Comparison of ENCODE assay signal across 22 cellular contexts in genomic region chr5:127505819-127506218, GRCh38. TPM values are rescaled to one million over a fixed set of nuclear protein-coding genes. Genes with fewer than 3 reads are reported as not detected.
DNase-seq lines count a peak whose midpoint lies in the region; ATAC-seq, FAIRE-seq and TF ChIP-seq lines count a peak whose summit lies in the region.
"Had no signal": no experiment of that assay in that cellular context is flagged by ENCODE, and none has a peak within 500 bp of the region (broad histone marks: within the 10 kb centered on the region; RNA-seq: fewer than 3 reads in every experiment).

No MANE protein-coding gene starts in this region.

- FAIRE-seq in HTR-8/SVneo (lab: Jason Lieb, UNC), result no peak
- FAIRE-seq: D721Med, GM12891, GM18507, H1 had no signal

- intact Hi-C loops in lower lobe of right lung (cut with DNase I), result no loop called here
- intact Hi-C loops in mammary epithelial cell (cut with micrococcal nuclease), result no loop called here

- DNase-seq in AML-193 (lab: John Stamatoyannopoulos, UW) (peak; percentile 65 to 68), CD1c-positive myeloid dendritic cell (ENCODE audit: extremely low spot score) (peak; percentile 46), OCI-M1 (lab: John Stamatoyannopoulos, UW) (peak; percentile 13), lower lobe of right lung (no peak), HTR-8/SVneo (ENCODE audit: insufficient read length, low spot score) (no peak), mammary epithelial cell (no peak), GM19240 (ENCODE audit: insufficient read length, low spot score) (no peak)
- DNase-seq: CD4-positive, alpha-beta T cell; CD8-positive, alpha-beta memory T cell; DMS 273 treated with DMSO at 0.1 percent for 48 hours; DMS79; EL; GDM1; H7; HCEC 1CT had no signal

- H3K4me1 ChIP-seq in lower lobe of right lung, result no peaks in the 10 kb centered on the region
- no peaks in the 10 kb centered on the region for H3K4me1 ChIP-seq in mammary epithelial cell (ENCODE audit: insufficient read depth, low read length)
- H3K4me1 ChIP-seq: BLaER1 had no signal

- ATAC-seq in lower lobe of right lung, result peak; percentile 11 to 59
- ATAC-seq in HG03432 (IDR thresholded peaks at IDR 0.05; ENCODE audit: unreplicated experiment), result no peak

- H3K27me3 ChIP-seq in lower lobe of right lung (ENCODE audit: low read depth), result no peaks in the 10 kb centered on the region
- H3K27me3 ChIP-seq in mammary epithelial cell (ENCODE audit: insufficient read depth, low read length), result peaks cover 10% of the 10 kb centered on the region
- H3K27me3 ChIP-seq: BLaER1 had no signal

- no peaks in the 10 kb centered on the region for H3K9me3 ChIP-seq in lower lobe of right lung
- no peaks in the 10 kb centered on the region for H3K9me3 ChIP-seq in mammary epithelial cell (replicated peaks; ENCODE audit: insufficient read depth, low read length)
- H3K9me3 ChIP-seq: BLaER1 had no signal

- dilution Hi-C loops in mammary epithelial cell (cut with HindIII; ENCODE audit: low sequenced_read_pairs), result no loop called here

- no peak overlapping the region for H3K4me2 ChIP-seq in mammary epithelial cell (ENCODE audit: insufficient read depth, low read depth, low read length)
- H3K4me2 ChIP-seq: BLaER1 had no signal

- no peak overlapping the region for H3K9ac ChIP-seq in mammary epithelial cell (ENCODE audit: insufficient read depth, low read length)
- H3K9ac ChIP-seq: BLaER1 had no signal

- H2AFZ ChIP-seq in mammary epithelial cell (ENCODE audit: low read depth, low read length), result no peak overlapping the region

- H3K27ac ChIP-seq in lower lobe of right lung (no peak overlapping the region), mammary epithelial cell (ENCODE audit: insufficient read depth, low read depth, low read length) (no peak overlapping the region)
- H3K27ac ChIP-seq: BLaER1, C4-2B had no signal

- H3K36me3 ChIP-seq in lower lobe of right lung, result no peaks in the 10 kb centered on the region
- H3K36me3 ChIP-seq in mammary epithelial cell (ENCODE audit: insufficient read depth, low read length), result no peaks in the 10 kb centered on the region
- H3K36me3 ChIP-seq: BLaER1 had no signal

- 100% methylated on average over 1 of the region's 1 CpG for WGBS in mammary epithelial cell (ENCODE audit: low coverage, missing lambda C conversion rate)

- no peaks in the 10 kb centered on the region for H4K20me1 ChIP-seq in mammary epithelial cell (ENCODE audit: insufficient read depth, low read length)
- H4K20me1 ChIP-seq: BLaER1 had no signal

- CTCF ChIA-PET in mammary epithelial cell (lab: Charles Lee; ENCODE audit: low non-redundant PET), result no interaction called here

- in situ Hi-C loops in mammary epithelial cell (cut with MboI; ENCODE audit: low sequenced_read_pairs in 2 of 2), result no loop called here

- no peaks in the 10 kb centered on the region for H3K79me2 ChIP-seq in mammary epithelial cell (ENCODE audit: insufficient read depth, low read length)

- no peak for TF ChIP-seq CTCF in lower lobe of right lung (IDR thresholded peaks at IDR 0.05)
- TF ChIP-seq CTCF in mammary epithelial cell (conservative IDR thresholded peaks at IDR 0.05 in 1 of 2, IDR thresholded peaks at IDR 0.05 in 1 of 2; ENCODE audit: extremely low read depth in 1 of 2, insufficient read depth in 1 of 2, low read depth in 1 of 2, low read length in 2 of 2), result no peak

- no peak overlapping the region for H3K4me3 ChIP-seq in lower lobe of right lung
- H3K4me3 ChIP-seq in mammary epithelial cell (replicated peaks in 1 of 3; ENCODE audit: insufficient read depth in 1 of 3, low read depth in 2 of 3, low read length in 3 of 3), result no peak overlapping the region
- H3K4me3 ChIP-seq: BLaER1 had no signal

- BruUV-seq in mammary epithelial cell (replicated peaks; lab: Mats Ljungman, UMichigan), result no TSS peak

RNA-seq across cellular contexts. Expression of gene PRRC1, which starts 11.6 kb away (rescaled TPM):
- total RNA-seq in lower lobe of right lung (49.7 TPM), mammary epithelial cell (10 to 100 TPM; 47.8 to 64.3 TPM)
- polyA plus RNA-seq in mammary epithelial cell, result 53.7 TPM
- 146 TPM for polyA minus RNA-seq in mammary epithelial cell

Comparison
In these comparisons a context has a peak if more than half of its experiments do, and no peak if none do; other contexts are left out.
1. DNase-seq: peak in AML-193 (2 of 2), CD1c-positive myeloid dendritic cell (single experiment) and OCI-M1 (single experiment); none in lower lobe of right lung (single experiment), HTR-8/SVneo (single experiment), mammary epithelial cell (single experiment) and GM19240 (single experiment).